ENCODE assay signal across 8 cellular contexts in the genomic region with DNA sequence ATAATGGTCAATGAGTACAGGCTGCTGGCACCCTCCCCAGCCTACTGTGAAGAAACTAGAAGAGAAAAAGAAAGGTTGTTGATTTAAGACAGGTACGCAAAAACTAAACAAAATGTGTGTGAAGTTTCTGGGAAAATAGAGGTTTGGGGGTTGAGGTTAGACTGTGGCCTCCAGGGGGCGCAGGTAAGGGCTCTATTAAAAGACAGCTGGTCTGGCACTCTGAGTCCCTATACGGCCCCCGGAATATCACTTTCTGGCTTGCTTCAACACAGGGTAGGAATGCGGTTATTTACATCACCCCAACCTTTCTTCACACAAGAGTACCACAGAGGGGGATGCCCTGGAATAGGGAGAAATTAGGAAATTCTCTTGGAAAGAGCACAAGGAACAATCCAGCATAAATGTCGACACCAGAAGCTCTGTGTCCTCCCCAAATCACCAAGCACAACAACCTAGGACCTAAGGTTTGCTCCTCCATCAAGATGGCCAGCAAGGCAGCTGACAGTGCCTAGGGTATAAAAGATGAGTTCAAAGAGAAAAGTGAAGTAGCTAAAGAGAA.
DNase-seq lines count a peak whose midpoint lies in the region; ATAC-seq and TF ChIP-seq lines count a peak whose summit lies in the region.

No MANE protein-coding gene starts in this region.

- TF ChIP-seq POLR2A in IMR-90 (IDR thresholded peaks at IDR 0.05; ENCODE audit: low read depth, low read length), result no peak

- intact Hi-C loops in IMR-90 (cut with micrococcal nuclease), result no loop called here

- no peaks in the 10 kb centered on the region for H3K36me3 ChIP-seq in IMR-90 (ENCODE audit: control insufficient read depth, insufficient read depth, low read length)
- H3K36me3 ChIP-seq in osteoblast (ENCODE audit: insufficient read depth, low read length), result no peaks in the 10 kb centered on the region

- H3K9ac ChIP-seq in IMR-90 (ENCODE audit: low read depth, low read length), result no peak overlapping the region

- H2BK15ac ChIP-seq in IMR-90 (ENCODE audit: low read depth, low read length), result no peak overlapping the region

- H3K9me3 ChIP-seq in IMR-90 (ENCODE audit: control insufficient read depth, insufficient read depth, low read length) (peaks cover 5% of the 10 kb centered on the region; the same call in 1 of the 2 replicates), osteoblast (ENCODE audit: low read depth, low read length) (no peaks in the 10 kb centered on the region)

- DNase-seq in activated T-cell treated with anti-CD3 and anti-CD28 coated beads, Interleukin-2, amount 50 U/mL, for 72 hours, result peak; percentile 4 to 6
- DNase-seq in activated T-cell treated with anti-CD3 and anti-CD28 coated beads, Interleukin-2, amount 50 U/mL, for 4 hours, result no peak
- no peak for DNase-seq in IMR-90
- DNase-seq in cerebellar cortex (ENCODE audit: low spot score), result peak; percentile 4
- no peak for DNase-seq in osteoblast (ENCODE audit: insufficient read length, low spot score, missing footprints)
- DNase-seq in activated CD8-positive, alpha-beta memory T cell treated with anti-CD3 and anti-CD28 coated beads, Interleukin-2, amount 50 U/mL, for 4 hours, result no peak
- DNase-seq in foreskin melanocyte, result no peak

- dilution Hi-C loops in IMR-90 (cut with HindIII; ENCODE audit: low sequenced_read_pairs, unreplicated experiment), result no loop called here

- H2AFZ ChIP-seq in IMR-90 (replicated peaks; ENCODE audit: low read length, poor library complexity) (no peak overlapping the region), osteoblast (ENCODE audit: low read length) (no peak overlapping the region)

- H3K4me3 Mint-ChIP-seq in activated T-cell treated with anti-CD3 and anti-CD28 coated beads, Interleukin-2, amount 50 U/mL, for 72 hours, result no peak overlapping the region
- H3K4me3 Mint-ChIP-seq in activated T-cell treated with anti-CD3 and anti-CD28 coated beads, Interleukin-2, amount 50 U/mL, for 4 hours, result no peak overlapping the region

- no peak overlapping the region for H4K5ac ChIP-seq in IMR-90 (ENCODE audit: low read depth, low read length)

- H3K56ac ChIP-seq in IMR-90 (ENCODE audit: extremely low read depth, insufficient read depth, low read length), result no peak overlapping the region

- ATAC-seq in activated T-cell treated with anti-CD3 and anti-CD28 coated beads, Interleukin-2, amount 50 U/mL, for 72 hours (replicated peaks in 1 of 2), result no peak
- no peak for ATAC-seq in activated T-cell treated with anti-CD3 and anti-CD28 coated beads, Interleukin-2, amount 50 U/mL, for 4 hours
- ATAC-seq in IMR-90 (ENCODE audit: low read depth) (no peak), GM19328 (IDR thresholded peaks at IDR 0.05; ENCODE audit: unreplicated experiment) (no peak)

- no peaks in the 10 kb centered on the region for H3K79me1 ChIP-seq in IMR-90 (ENCODE audit: low read depth in 1 of 2, low read length in 2 of 2)

- no peaks in the 10 kb centered on the region for H3K9me3 Mint-ChIP-seq in activated T-cell treated with anti-CD3 and anti-CD28 coated beads, Interleukin-2, amount 50 U/mL, for 72 hours
- no peaks in the 10 kb centered on the region for H3K9me3 Mint-ChIP-seq in activated T-cell treated with anti-CD3 and anti-CD28 coated beads, Interleukin-2, amount 50 U/mL, for 4 hours

- in situ Hi-C loops in IMR-90 (cut with MboI; ENCODE audit: low sequenced_read_pairs), result no loop called here

- H3K23ac ChIP-seq in IMR-90 (ENCODE audit: low read depth, low read length), result no peak overlapping the region

- H2AK9ac ChIP-seq in IMR-90 (replicated peaks; ENCODE audit: low read depth, low read length, poor library complexity), result no peak overlapping the region

- BruUV-seq in IMR-90 (replicated peaks; lab: Mats Ljungman, UMichigan), result no TSS peak

- no peak overlapping the region for H2AK5ac ChIP-seq in IMR-90 (ENCODE audit: low read depth, low read length)

- H3K14ac ChIP-seq in IMR-90 (replicated peaks; ENCODE audit: low read depth, low read length), result no peak overlapping the region

- no peak overlapping the region for H4K8ac ChIP-seq in IMR-90 (ENCODE audit: low read depth in 2 of 2, low read length in 2 of 2)

- no peaks in the 10 kb centered on the region for H3K36me3 Mint-ChIP-seq in activated T-cell treated with anti-CD3 and anti-CD28 coated beads, Interleukin-2, amount 50 U/mL, for 72 hours (ENCODE audit: insufficient read depth in 2 of 2)
- H3K36me3 Mint-ChIP-seq in activated T-cell treated with anti-CD3 and anti-CD28 coated beads, Interleukin-2, amount 50 U/mL, for 4 hours (ENCODE audit: insufficient read depth), result no peaks in the 10 kb centered on the region

- H3K27me3 ChIP-seq in IMR-90 (ENCODE audit: control insufficient read depth, insufficient read depth, low read length), result no peaks in the 10 kb centered on the region
- H3K27me3 ChIP-seq in osteoblast (ENCODE audit: insufficient read depth, low read length), result no peaks in the 10 kb centered on the region

- H3K27me3 Mint-ChIP-seq in activated T-cell treated with anti-CD3 and anti-CD28 coated beads, Interleukin-2, amount 50 U/mL, for 72 hours (ENCODE audit: low read depth), result no peaks in the 10 kb centered on the region
- peaks cover 2% of the 10 kb centered on the region for H3K27me3 Mint-ChIP-seq in activated T-cell treated with anti-CD3 and anti-CD28 coated beads, Interleukin-2, amount 50 U/mL, for 4 hours (ENCODE audit: low read depth)

- no peak overlapping the region for H3K18ac ChIP-seq in IMR-90 (ENCODE audit: low read depth, low read length)

- H2BK120ac ChIP-seq in IMR-90 (ENCODE audit: low read depth, low read length), result no peak overlapping the region

- H3K4me3 ChIP-seq in IMR-90 (ENCODE audit: insufficient read depth, low read depth, low read length) (no peak overlapping the region), osteoblast (ENCODE audit: insufficient read depth, low read length) (no peak overlapping the region)

- H3K9me1 ChIP-seq in IMR-90 (ENCODE audit: insufficient read depth, low read length), result no peaks in the 10 kb centered on the region

- H3K79me2 ChIP-seq in osteoblast (ENCODE audit: insufficient read depth, low read length), result no peaks in the 10 kb centered on the region

- WGBS in IMR-90 (ENCODE audit: extremely low coverage in 2 of 2, insufficient read length in 1 of 2), 2 experiments, result no CpG with 5 or more reads among the region's 6 CpGs

- no peak overlapping the region for H3K4me2 ChIP-seq in IMR-90 (ENCODE audit: low read depth, low read length)
- H3K4me2 ChIP-seq in osteoblast (ENCODE audit: insufficient read depth, low read length), result no peak overlapping the region

- TF ChIP-seq CTCF in IMR-90 (conservative IDR thresholded peaks at IDR 0.05; ENCODE audit: low read depth, low read length), result peak; percentile 31; the same call in 1 of the 2 replicates
- TF ChIP-seq CTCF in osteoblast (IDR thresholded peaks at IDR 0.05; ENCODE audit: extremely low read depth, low read depth, low read length), result peak; percentile 6

- H3K27ac ChIP-seq in IMR-90 (ENCODE audit: insufficient read depth, low read length) (no peak overlapping the region), osteoblast (ENCODE audit: low read depth, low read length) (no peak overlapping the region)

- CTCF ChIA-PET in IMR-90 (lab: Yijun Ruan, JAX), result no interaction called here

- POLR2A ChIA-PET in IMR-90 (lab: Charles Lee; ENCODE audit: unreplicated experiment), result no interaction called here

- TF ChIP-seq RAD21 in IMR-90 (IDR thresholded peaks at IDR 0.05; ENCODE audit: low read length), result no peak

- no peak overlapping the region for H3K4ac ChIP-seq in IMR-90 (ENCODE audit: low read depth, low read length)

- H3K27ac Mint-ChIP-seq in activated T-cell treated with anti-CD3 and anti-CD28 coated beads, Interleukin-2, amount 50 U/mL, for 72 hours, result no peak overlapping the region

- no peaks in the 10 kb centered on the region for H4K20me1 ChIP-seq in IMR-90 (ENCODE audit: insufficient read depth, low read length)
- no peaks in the 10 kb centered on the region for H4K20me1 ChIP-seq in osteoblast (ENCODE audit: insufficient read depth, low read length)

- no peaks in the 10 kb centered on the region for H3K4me1 Mint-ChIP-seq in activated T-cell treated with anti-CD3 and anti-CD28 coated beads, Interleukin-2, amount 50 U/mL, for 72 hours (ENCODE audit: low read depth)
- H3K4me1 Mint-ChIP-seq in activated T-cell treated with anti-CD3 and anti-CD28 coated beads, Interleukin-2, amount 50 U/mL, for 4 hours (ENCODE audit: low read depth), result no peaks in the 10 kb centered on the region

- H4K91ac ChIP-seq in IMR-90 (ENCODE audit: insufficient read depth, low read depth, low read length), result no peak overlapping the region

- H2BK5ac ChIP-seq in IMR-90 (ENCODE audit: low read depth, low read length, poor library complexity, severe bottlenecking), result no peak overlapping the region

- no peak overlapping the region for H2BK20ac ChIP-seq in IMR-90 (ENCODE audit: low read depth, low read length)

- H3K4me1 ChIP-seq in IMR-90 (ENCODE audit: control insufficient read depth, insufficient read depth, low read length), result no peaks in the 10 kb centered on the region
- H3K4me1 ChIP-seq in osteoblast (ENCODE audit: insufficient read depth, low read length), result no peaks in the 10 kb centered on the region

TF ChIP-seq in IMR-90, 13 proteins besides CTCF, POLR2A, EP300 and RAD21:
- TF ChIP-seq RFX5 (IDR thresholded peaks at IDR 0.05; ENCODE audit: low read depth, low read length) (no peak), MXI1 (IDR thresholded peaks at IDR 0.05; ENCODE audit: borderline replicate concordance, low read depth, low read length) (no peak)

Comparison
In these comparisons a context has a peak if more than half of its experiments do, and no peak if none do; other contexts are left out.
1. DNase-seq: peak in activated T-cell treated with anti-CD3 and anti-CD28 coated beads, Interleukin-2, amount 50 U/mL, for 72 hours (2 of 2) and cerebellar cortex (single experiment); none in activated T-cell treated with anti-CD3 and anti-CD28 coated beads, Interleukin-2, amount 50 U/mL, for 4 hours (single experiment), IMR-90 (single experiment), osteoblast (single experiment), activated CD8-positive, alpha-beta memory T cell treated with anti-CD3 and anti-CD28 coated beads, Interleukin-2, amount 50 U/mL, for 4 hours (single experiment) and foreskin melanocyte (single experiment).